Comparison of ENCODE assay signal across 18 cellular contexts in genomic region chr18:43919565-43919964, GRCh38.
DNase-seq lines count a peak whose midpoint lies in the region; FAIRE-seq and TF ChIP-seq lines count a peak whose summit lies in the region.
"Had no signal": no experiment of that assay in that cellular context is flagged by ENCODE, and none has a peak within 500 bp of the region (broad histone marks: within the 10 kb centered on the region; RNA-seq: fewer than 3 reads in every experiment).

No MANE protein-coding gene starts in this region.

- peak; percentile 0 for DNase-seq in LHCN-M2 (ENCODE audit: low read depth)
- peak; percentile 83 for DNase-seq in NCI-H2081 treated with DMSO at 0.1 percent for 48 hours (lab: John Stamatoyannopoulos, UW)
- peak; percentile 60 for DNase-seq in astrocyte (ENCODE audit: low read depth)
- DNase-seq in osteocyte (ENCODE audit: extremely low spot score, unreplicated experiment) = no peak
- no peak for DNase-seq in HPDE6-E6E7 (ENCODE audit: extremely low spot score)
- DNase-seq in MCF 10A (ENCODE audit: unreplicated experiment) = no peak
- no peak for DNase-seq in activated CD4-positive, alpha-beta T cell treated with anti-CD3 and anti-CD28 coated beads, Interleukin-2, amount 10 ng/mL, durations not matched to agents 7 days and 5 days
- DNase-seq: activated CD8-positive, alpha-beta T cell treated with anti-CD3 and anti-CD28 coated beads, Interleukin-2, amount 10 ng/mL, durations not matched to agents 7 days and 5 days; activated naive CD8-positive, alpha-beta T cell treated with anti-CD3 and anti-CD28 coated beads, Interleukin-2, amount 10 ng/mL, durations not matched to agents 7 days and 5 days; activated T-cell treated with anti-CD3 and anti-CD28 coated beads, Interleukin-2, amount 50 U/mL, for 72 hours; central memory CD4-positive, alpha-beta T cell; H9; head of caudate nucleus; IMR-90; ovary; stimulated activated CD4-positive, alpha-beta T cell treated with anti-CD3 and anti-CD28 coated beads, Interleukin-4, amount 100 ng/mL, for 1 hour; WERI-Rb-1 had no signal

- H3K4me1 Mint-ChIP-seq in astrocyte (ENCODE audit: low read depth, unreplicated experiment) (no peaks in the 10 kb centered on the region), osteocyte (ENCODE audit: unreplicated experiment) (peaks cover 44% of the 10 kb centered on the region), MCF 10A (ENCODE audit: insufficient read depth, unreplicated experiment) (peaks cover 6% of the 10 kb centered on the region)
- H3K4me1 Mint-ChIP-seq in activated CD4-positive, alpha-beta T cell treated with anti-CD3 and anti-CD28 coated beads, Interleukin-2, amount 10 ng/mL, durations not matched to agents 7 days and 5 days = no peaks in the 10 kb centered on the region
- H3K4me1 Mint-ChIP-seq: activated naive CD8-positive, alpha-beta T cell treated with anti-CD3 and anti-CD28 coated beads, Interleukin-2, amount 10 ng/mL, durations not matched to agents 7 days and 5 days had no signal

- no peak overlapping the region for H3K4me3 Mint-ChIP-seq in astrocyte (ENCODE audit: unreplicated experiment)
- H3K4me3 Mint-ChIP-seq in osteocyte (ENCODE audit: unreplicated experiment) = no peak overlapping the region
- no peak overlapping the region for H3K4me3 Mint-ChIP-seq in MCF 10A (ENCODE audit: unreplicated experiment)
- H3K4me3 Mint-ChIP-seq in activated CD4-positive, alpha-beta T cell treated with anti-CD3 and anti-CD28 coated beads, Interleukin-2, amount 10 ng/mL, durations not matched to agents 7 days and 5 days = no peak overlapping the region
- H3K4me3 Mint-ChIP-seq: activated CD8-positive, alpha-beta T cell treated with anti-CD3 and anti-CD28 coated beads, Interleukin-2, amount 10 ng/mL, durations not matched to agents 7 days and 5 days; activated naive CD8-positive, alpha-beta T cell treated with anti-CD3 and anti-CD28 coated beads, Interleukin-2, amount 10 ng/mL, durations not matched to agents 7 days and 5 days; activated T-cell treated with anti-CD3 and anti-CD28 coated beads, Interleukin-2, amount 50 U/mL, for 72 hours; H9 had no signal

- H2AFZ ChIP-seq in astrocyte (ENCODE audit: low read depth, low read length) = no peak overlapping the region

- CTCF ChIA-PET in MCF 10A (lab: Yijun Ruan, JAX) = interaction anchor here (0.7 kb wide), 1 partner anchor 9 kb away, joined by 4 read pairs; no protein-coding TSS in a partner anchor
- CTCF ChIA-PET in activated CD4-positive, alpha-beta T cell treated with anti-CD3 and anti-CD28 coated beads, Interleukin-2, amount 10 ng/mL, durations not matched to agents 7 days and 5 days (lab: Charles Lee) = interaction anchor here (0.7 kb wide), 1 partner anchor 13 kb away, joined by 3 read pairs; no protein-coding TSS in a partner anchor

- TF ChIP-seq CTCF in astrocyte (IDR thresholded peaks at IDR 0.05; ENCODE audit: insufficient read depth, low read depth, low read length) = no peak
- no peak for TF ChIP-seq CTCF in osteocyte (IDR thresholded peaks at IDR 0.05)
- TF ChIP-seq CTCF in MCF 10A (IDR thresholded peaks at IDR 0.05; ENCODE audit: unreplicated experiment) = no peak

- no peaks in the 10 kb centered on the region for H3K79me2 ChIP-seq in astrocyte (ENCODE audit: insufficient read depth, low read length)

- BruUV-seq in MCF 10A (replicated peaks; lab: Mats Ljungman, UMichigan) = no TSS peak

- no peak overlapping the region for H3K27ac Mint-ChIP-seq in astrocyte (ENCODE audit: unreplicated experiment)
- peak overlapping the region; percentile 52 for H3K27ac Mint-ChIP-seq in osteocyte (ENCODE audit: unreplicated experiment)
- H3K27ac Mint-ChIP-seq in MCF 10A (ENCODE audit: low read depth, unreplicated experiment) = no peak overlapping the region
- H3K27ac Mint-ChIP-seq in activated CD4-positive, alpha-beta T cell treated with anti-CD3 and anti-CD28 coated beads, Interleukin-2, amount 10 ng/mL, durations not matched to agents 7 days and 5 days = no peak overlapping the region
- H3K27ac Mint-ChIP-seq: activated CD8-positive, alpha-beta T cell treated with anti-CD3 and anti-CD28 coated beads, Interleukin-2, amount 10 ng/mL, durations not matched to agents 7 days and 5 days; activated naive CD8-positive, alpha-beta T cell treated with anti-CD3 and anti-CD28 coated beads, Interleukin-2, amount 10 ng/mL, durations not matched to agents 7 days and 5 days; activated T-cell treated with anti-CD3 and anti-CD28 coated beads, Interleukin-2, amount 50 U/mL, for 72 hours; H9 had no signal

- H3K4me3 ChIP-seq in astrocyte (ENCODE audit: insufficient read depth, low read depth, low read length) = no peak overlapping the region
- H3K4me3 ChIP-seq: ovary, skin epidermis had no signal

- H3K36me3 ChIP-seq in astrocyte (ENCODE audit: insufficient read depth, low read length) = no peaks in the 10 kb centered on the region
- H3K36me3 ChIP-seq: ovary, WERI-Rb-1 had no signal

- intact Hi-C loops in MCF 10A (cut with micrococcal nuclease) = no loop called here

- H3K36me3 Mint-ChIP-seq in astrocyte (ENCODE audit: low read depth, unreplicated experiment) = no peaks in the 10 kb centered on the region
- no peaks in the 10 kb centered on the region for H3K36me3 Mint-ChIP-seq in osteocyte (ENCODE audit: unreplicated experiment)
- H3K36me3 Mint-ChIP-seq in MCF 10A (ENCODE audit: insufficient read depth, unreplicated experiment) = no peaks in the 10 kb centered on the region
- no peaks in the 10 kb centered on the region for H3K36me3 Mint-ChIP-seq in activated CD4-positive, alpha-beta T cell treated with anti-CD3 and anti-CD28 coated beads, Interleukin-2, amount 10 ng/mL, durations not matched to agents 7 days and 5 days (ENCODE audit: low read depth)
- H3K36me3 Mint-ChIP-seq: activated naive CD8-positive, alpha-beta T cell treated with anti-CD3 and anti-CD28 coated beads, Interleukin-2, amount 10 ng/mL, durations not matched to agents 7 days and 5 days had no signal

- H3K9ac ChIP-seq in astrocyte (ENCODE audit: low read length) = no peak overlapping the region

- POLR2A ChIA-PET in MCF 10A (lab: Yijun Ruan, JAX) = interaction anchor here (0.6 kb wide), 1 partner anchor 15 kb away, joined by 3 read pairs; no protein-coding TSS in a partner anchor
- POLR2A ChIA-PET in activated CD4-positive, alpha-beta T cell treated with anti-CD3 and anti-CD28 coated beads, Interleukin-2, amount 10 ng/mL, durations not matched to agents 7 days and 5 days (lab: Charles Lee) = no interaction called here

- H3K4me2 ChIP-seq in astrocyte (ENCODE audit: low read length) = no peak overlapping the region

- H3K4me1 ChIP-seq in astrocyte (ENCODE audit: insufficient read depth, low read length) = no peaks in the 10 kb centered on the region

- H3K9me3 Mint-ChIP-seq in astrocyte (ENCODE audit: unreplicated experiment) (no peaks in the 10 kb centered on the region), osteocyte (ENCODE audit: unreplicated experiment) (no peaks in the 10 kb centered on the region), MCF 10A (ENCODE audit: unreplicated experiment) (no peaks in the 10 kb centered on the region)
- no peaks in the 10 kb centered on the region for H3K9me3 Mint-ChIP-seq in activated CD4-positive, alpha-beta T cell treated with anti-CD3 and anti-CD28 coated beads, Interleukin-2, amount 10 ng/mL, durations not matched to agents 7 days and 5 days
- H3K9me3 Mint-ChIP-seq: activated naive CD8-positive, alpha-beta T cell treated with anti-CD3 and anti-CD28 coated beads, Interleukin-2, amount 10 ng/mL, durations not matched to agents 7 days and 5 days; H9 had no signal

- H3K27me3 Mint-ChIP-seq in astrocyte (ENCODE audit: low read depth, unreplicated experiment) (no peaks in the 10 kb centered on the region), osteocyte (ENCODE audit: unreplicated experiment) (no peaks in the 10 kb centered on the region), MCF 10A (ENCODE audit: insufficient read depth, unreplicated experiment) (peaks cover 16% of the 10 kb centered on the region)
- no peaks in the 10 kb centered on the region for H3K27me3 Mint-ChIP-seq in activated CD4-positive, alpha-beta T cell treated with anti-CD3 and anti-CD28 coated beads, Interleukin-2, amount 10 ng/mL, durations not matched to agents 7 days and 5 days
- H3K27me3 Mint-ChIP-seq: activated naive CD8-positive, alpha-beta T cell treated with anti-CD3 and anti-CD28 coated beads, Interleukin-2, amount 10 ng/mL, durations not matched to agents 7 days and 5 days had no signal

- FAIRE-seq in astrocyte (lab: Jason Lieb, UNC) = no peak

- H3K9me3 ChIP-seq in astrocyte (ENCODE audit: insufficient read depth, low read depth, low read length) = no peaks in the 10 kb centered on the region
- H3K9me3 ChIP-seq: ovary had no signal

- H4K20me1 ChIP-seq in astrocyte (ENCODE audit: insufficient read depth, low read length) = no peaks in the 10 kb centered on the region

- no peak overlapping the region for H3K27ac ChIP-seq in astrocyte (ENCODE audit: low read depth, low read length)
- H3K27ac ChIP-seq: ovary, skin epidermis, WERI-Rb-1 had no signal

- no peaks in the 10 kb centered on the region for H3K27me3 ChIP-seq in astrocyte (ENCODE audit: insufficient read depth, low read length)
- H3K27me3 ChIP-seq: ovary had no signal

Comparison
In these comparisons a context has a peak if more than half of its experiments do, and no peak if none do; other contexts are left out.
1. DNase-seq: peak in LHCN-M2 (single experiment), NCI-H2081 treated with DMSO at 0.1 percent for 48 hours (single experiment) and astrocyte (single experiment); none in osteocyte (single experiment), HPDE6-E6E7 (single experiment), MCF 10A (single experiment) and activated CD4-positive, alpha-beta T cell treated with anti-CD3 and anti-CD28 coated beads, Interleukin-2, amount 10 ng/mL, durations not matched to agents 7 days and 5 days (single experiment).